Comparison of ENCODE assay signal across 17 cellular contexts in genomic region chr4:18180892-18181291, GRCh38.
"Had no signal": no experiment of that assay in that cellular context is flagged by ENCODE, and none has a peak within 500 bp of the region (broad histone marks: within the 10 kb centered on the region; RNA-seq: fewer than 3 reads in every experiment).

No MANE protein-coding gene starts in this region.

- ATAC-seq: activated naive CD4-positive, alpha-beta T cell treated with anti-CD3 and anti-CD28 coated beads, Interleukin-2, amount 50 U/mL, for 72 hours; esophagus mucosa; gastrocnemius medialis; heart left ventricle; stimulated activated memory B cell treated with anti-CD40 and anti-IgM and Interleukin-4, amounts not matched to agents 10 μg/mL and 1 μg/mL and 100 μg/mL, for 72 hours had no signal

- DNase-seq: activated CD4-positive, alpha-beta T cell treated with anti-CD3 and anti-CD28 coated beads, Interleukin-2, amount 50 U/mL, for 4 hours; activated gamma-delta T cell; adrenal gland; cerebellar nuclear complex; cortex of kidney; gastrocnemius medialis; heart left ventricle; left ventricle myocardium inferior; nephron progenitor cell; nucleus accumbens; retina; spleen; stimulated activated CD4-positive, alpha-beta T cell treated with anti-CD3 and anti-CD28 coated beads, Interleukin-4, amount 100 ng/mL, for 4 hours; WERI-Rb-1 had no signal
